ENCODE assay signal across 1 cellular context in the genomic region with DNA sequence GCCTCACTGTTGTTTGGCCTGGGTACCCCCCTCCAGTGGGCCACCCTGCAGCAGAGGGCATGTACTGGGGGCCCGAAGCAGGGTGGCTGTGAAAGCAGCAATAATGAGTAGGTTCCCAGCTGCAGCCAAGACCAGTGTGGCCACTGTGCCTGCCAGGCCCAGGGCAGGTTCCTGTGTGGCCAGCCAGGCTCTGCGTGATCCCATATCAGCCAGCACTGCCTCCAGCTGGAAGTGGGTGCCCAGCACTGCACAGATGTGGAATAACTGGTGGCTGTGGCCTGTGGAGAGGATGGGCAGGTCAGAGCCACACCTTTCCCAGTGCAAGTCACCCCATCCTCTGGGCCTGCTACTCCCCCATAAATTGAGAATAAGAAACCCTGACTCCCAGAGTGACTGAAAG.
TF ChIP-seq lines count a peak whose summit lies in the region.

No MANE protein-coding gene starts in this region.

TF ChIP-seq in WTC11, 78 proteins besides CTCF, POLR2A, EP300 and RAD21:
- TF ChIP-seq SMAD3 (CRISPR knock-in tag; IDR thresholded peaks at IDR 0.05; ENCODE audit: borderline replicate concordance) (no peak), NR1H2 (CRISPR knock-in tag; IDR thresholded peaks at IDR 0.05) (no peak), FOXP1 (CRISPR knock-in tag; IDR thresholded peaks at IDR 0.05; ENCODE audit: borderline replicate concordance) (no peak), RELA (CRISPR knock-in tag; IDR thresholded peaks at IDR 0.05; ENCODE audit: borderline replicate concordance) (no peak), HMGA2 (CRISPR knock-in tag; IDR thresholded peaks at IDR 0.05) (no peak), FOXK1 (CRISPR knock-in tag; IDR thresholded peaks at IDR 0.05) (no peak), ZNF396 (CRISPR knock-in tag; IDR thresholded peaks at IDR 0.05; ENCODE audit: borderline replicate concordance) (no peak), KAT7 (CRISPR knock-in tag; IDR thresholded peaks at IDR 0.05; ENCODE audit: borderline replicate concordance) (no peak), OVOL2 (CRISPR knock-in tag; IDR thresholded peaks at IDR 0.05; ENCODE audit: borderline replicate concordance) (no peak)
- TF ChIP-seq, protein P1, sequence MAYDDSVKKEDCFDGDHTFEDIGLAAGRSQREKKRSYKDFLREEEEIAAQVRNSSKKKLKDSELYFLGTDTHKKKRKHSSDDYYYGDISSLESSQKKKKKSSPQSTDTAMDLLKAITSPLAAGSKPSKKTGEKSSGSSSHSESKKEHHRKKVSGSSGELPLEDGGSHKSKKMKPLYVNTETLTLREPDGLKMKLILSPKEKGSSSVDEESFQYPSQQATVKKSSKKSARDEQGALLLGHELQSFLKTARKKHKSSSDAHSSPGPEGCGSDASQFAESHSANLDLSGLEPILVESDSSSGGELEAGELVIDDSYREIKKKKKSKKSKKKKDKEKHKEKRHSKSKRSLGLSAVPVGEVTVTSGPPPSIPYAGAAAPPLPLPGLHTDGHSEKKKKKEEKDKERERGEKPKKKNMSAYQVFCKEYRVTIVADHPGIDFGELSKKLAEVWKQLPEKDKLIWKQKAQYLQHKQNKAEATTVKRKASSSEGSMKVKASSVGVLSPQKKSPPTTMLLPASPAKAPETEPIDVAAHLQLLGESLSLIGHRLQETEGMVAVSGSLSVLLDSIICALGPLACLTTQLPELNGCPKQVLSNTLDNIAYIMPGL (CRISPR knock-in tag; IDR thresholded peaks at IDR 0.05): no peak
- TF ChIP-seq, protein P2, sequence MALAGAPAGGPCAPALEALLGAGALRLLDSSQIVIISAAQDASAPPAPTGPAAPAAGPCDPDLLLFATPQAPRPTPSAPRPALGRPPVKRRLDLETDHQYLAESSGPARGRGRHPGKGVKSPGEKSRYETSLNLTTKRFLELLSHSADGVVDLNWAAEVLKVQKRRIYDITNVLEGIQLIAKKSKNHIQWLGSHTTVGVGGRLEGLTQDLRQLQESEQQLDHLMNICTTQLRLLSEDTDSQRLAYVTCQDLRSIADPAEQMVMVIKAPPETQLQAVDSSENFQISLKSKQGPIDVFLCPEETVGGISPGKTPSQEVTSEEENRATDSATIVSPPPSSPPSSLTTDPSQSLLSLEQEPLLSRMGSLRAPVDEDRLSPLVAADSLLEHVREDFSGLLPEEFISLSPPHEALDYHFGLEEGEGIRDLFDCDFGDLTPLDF (CRISPR knock-in tag; IDR thresholded peaks at IDR 0.05): no peak
- TF ChIP-seq, protein P3, sequence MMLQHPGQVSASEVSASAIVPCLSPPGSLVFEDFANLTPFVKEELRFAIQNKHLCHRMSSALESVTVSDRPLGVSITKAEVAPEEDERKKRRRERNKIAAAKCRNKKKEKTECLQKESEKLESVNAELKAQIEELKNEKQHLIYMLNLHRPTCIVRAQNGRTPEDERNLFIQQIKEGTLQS (CRISPR knock-in tag; conservative IDR thresholded peaks at IDR 0.05): no peak
- TF ChIP-seq, protein P4, sequence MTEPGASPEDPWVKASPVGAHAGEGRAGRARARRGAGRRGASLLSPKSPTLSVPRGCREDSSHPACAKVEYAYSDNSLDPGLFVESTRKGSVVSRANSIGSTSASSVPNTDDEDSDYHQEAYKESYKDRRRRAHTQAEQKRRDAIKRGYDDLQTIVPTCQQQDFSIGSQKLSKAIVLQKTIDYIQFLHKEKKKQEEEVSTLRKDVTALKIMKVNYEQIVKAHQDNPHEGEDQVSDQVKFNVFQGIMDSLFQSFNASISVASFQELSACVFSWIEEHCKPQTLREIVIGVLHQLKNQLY (CRISPR knock-in tag; IDR thresholded peaks at IDR 0.05): no peak
- TF ChIP-seq, protein P5, sequence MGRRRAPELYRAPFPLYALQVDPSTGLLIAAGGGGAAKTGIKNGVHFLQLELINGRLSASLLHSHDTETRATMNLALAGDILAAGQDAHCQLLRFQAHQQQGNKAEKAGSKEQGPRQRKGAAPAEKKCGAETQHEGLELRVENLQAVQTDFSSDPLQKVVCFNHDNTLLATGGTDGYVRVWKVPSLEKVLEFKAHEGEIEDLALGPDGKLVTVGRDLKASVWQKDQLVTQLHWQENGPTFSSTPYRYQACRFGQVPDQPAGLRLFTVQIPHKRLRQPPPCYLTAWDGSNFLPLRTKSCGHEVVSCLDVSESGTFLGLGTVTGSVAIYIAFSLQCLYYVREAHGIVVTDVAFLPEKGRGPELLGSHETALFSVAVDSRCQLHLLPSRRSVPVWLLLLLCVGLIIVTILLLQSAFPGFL (CRISPR knock-in tag; IDR thresholded peaks at IDR 0.05; ENCODE audit: borderline replicate concordance): no peak
- TF ChIP-seq, protein P6, sequence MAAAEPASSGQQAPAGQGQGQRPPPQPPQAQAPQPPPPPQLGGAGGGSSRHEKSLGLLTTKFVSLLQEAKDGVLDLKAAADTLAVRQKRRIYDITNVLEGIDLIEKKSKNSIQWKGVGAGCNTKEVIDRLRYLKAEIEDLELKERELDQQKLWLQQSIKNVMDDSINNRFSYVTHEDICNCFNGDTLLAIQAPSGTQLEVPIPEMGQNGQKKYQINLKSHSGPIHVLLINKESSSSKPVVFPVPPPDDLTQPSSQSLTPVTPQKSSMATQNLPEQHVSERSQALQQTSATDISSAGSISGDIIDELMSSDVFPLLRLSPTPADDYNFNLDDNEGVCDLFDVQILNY (CRISPR knock-in tag; IDR thresholded peaks at IDR 0.05): no peak
- TF ChIP-seq, protein P7, sequence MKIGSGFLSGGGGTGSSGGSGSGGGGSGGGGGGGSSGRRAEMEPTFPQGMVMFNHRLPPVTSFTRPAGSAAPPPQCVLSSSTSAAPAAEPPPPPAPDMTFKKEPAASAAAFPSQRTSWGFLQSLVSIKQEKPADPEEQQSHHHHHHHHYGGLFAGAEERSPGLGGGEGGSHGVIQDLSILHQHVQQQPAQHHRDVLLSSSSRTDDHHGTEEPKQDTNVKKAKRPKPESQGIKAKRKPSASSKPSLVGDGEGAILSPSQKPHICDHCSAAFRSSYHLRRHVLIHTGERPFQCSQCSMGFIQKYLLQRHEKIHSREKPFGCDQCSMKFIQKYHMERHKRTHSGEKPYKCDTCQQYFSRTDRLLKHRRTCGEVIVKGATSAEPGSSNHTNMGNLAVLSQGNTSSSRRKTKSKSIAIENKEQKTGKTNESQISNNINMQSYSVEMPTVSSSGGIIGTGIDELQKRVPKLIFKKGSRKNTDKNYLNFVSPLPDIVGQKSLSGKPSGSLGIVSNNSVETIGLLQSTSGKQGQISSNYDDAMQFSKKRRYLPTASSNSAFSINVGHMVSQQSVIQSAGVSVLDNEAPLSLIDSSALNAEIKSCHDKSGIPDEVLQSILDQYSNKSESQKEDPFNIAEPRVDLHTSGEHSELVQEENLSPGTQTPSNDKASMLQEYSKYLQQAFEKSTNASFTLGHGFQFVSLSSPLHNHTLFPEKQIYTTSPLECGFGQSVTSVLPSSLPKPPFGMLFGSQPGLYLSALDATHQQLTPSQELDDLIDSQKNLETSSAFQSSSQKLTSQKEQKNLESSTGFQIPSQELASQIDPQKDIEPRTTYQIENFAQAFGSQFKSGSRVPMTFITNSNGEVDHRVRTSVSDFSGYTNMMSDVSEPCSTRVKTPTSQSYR (CRISPR knock-in tag; IDR thresholded peaks at IDR 0.05): no peak
TF ChIP-seq in WTC11: peak in this region for 0.
